11 cellular contexts compared by ENCODE assay signal in the genomic region with DNA sequence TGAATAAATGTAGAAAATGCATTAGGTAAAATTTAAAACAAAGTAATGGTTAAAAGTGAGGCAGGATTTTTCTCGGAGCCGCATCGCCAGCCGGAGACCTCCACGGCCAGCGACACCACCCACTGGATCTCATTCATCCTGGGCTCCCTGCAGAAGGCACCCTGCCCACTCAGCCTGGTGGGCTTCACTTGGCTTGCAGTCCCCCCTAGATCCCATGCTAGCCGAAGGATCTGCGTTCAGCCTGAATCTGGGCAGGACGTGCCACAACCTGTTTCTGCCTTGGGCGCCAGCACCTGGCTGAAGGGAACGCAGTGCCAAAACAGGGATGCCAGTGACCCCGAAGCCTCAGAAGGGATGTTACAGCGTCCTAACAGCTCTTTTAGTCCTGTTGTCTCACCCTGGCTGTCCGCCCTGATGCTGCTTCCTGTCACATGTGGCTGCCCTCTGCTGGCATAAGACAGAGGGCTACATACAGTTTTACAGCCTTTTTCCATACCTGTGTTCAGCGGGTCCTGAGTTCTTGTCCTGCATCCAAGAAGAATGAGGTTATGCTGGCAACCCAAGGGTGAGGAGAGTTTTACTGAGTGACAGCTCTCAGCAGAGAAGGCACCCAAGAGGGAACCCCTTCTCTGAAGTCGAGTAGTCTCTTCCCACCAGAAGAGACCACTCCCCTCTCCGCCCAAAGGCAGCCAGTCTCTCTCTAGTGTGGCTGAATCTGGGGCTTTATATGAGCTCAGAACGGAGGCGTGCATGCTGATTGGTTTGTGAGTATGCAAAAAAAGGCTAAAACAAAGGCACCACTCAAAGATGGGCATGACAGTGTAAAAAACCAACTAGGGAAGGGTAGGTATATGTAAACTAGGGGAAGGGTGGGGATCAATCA.
DNase-seq lines count a peak whose midpoint lies in the region; ATAC-seq, FAIRE-seq and TF ChIP-seq lines count a peak whose summit lies in the region.
"Had no signal": no experiment of that assay in that cellular context is flagged by ENCODE, and none has a peak within 500 bp of the region (broad histone marks: within the 10 kb centered on the region; RNA-seq: fewer than 3 reads in every experiment).

No MANE protein-coding gene starts in this region.

- peak; percentile 29; the same call in 1 of the 2 replicates for TF ChIP-seq RAD21 in GM12878 (IDR thresholded peaks at IDR 0.05; ENCODE audit: insufficient read depth, low read depth, low read length)

- H3K4me3 ChIP-seq in mammary epithelial cell (replicated peaks in 1 of 3; ENCODE audit: insufficient read depth in 1 of 3, low read depth in 2 of 3, low read length in 3 of 3) (no peak overlapping the region), GM12878 (no peak overlapping the region)
- H3K4me3 ChIP-seq: BLaER1, mucosa of descending colon had no signal

- no peaks in the 10 kb centered on the region for H3K36me3 Mint-ChIP-seq in MCF 10A (ENCODE audit: insufficient read depth, unreplicated experiment)
- no peaks in the 10 kb centered on the region for H3K36me3 Mint-ChIP-seq in type B pancreatic cell
- H3K36me3 Mint-ChIP-seq: activated CD8-positive, alpha-beta memory T cell treated with anti-CD3 and anti-CD28 coated beads, Interleukin-2, amount 10 ng/mL, durations not matched to agents 7 days and 5 days had no signal

- H3K36me3 ChIP-seq in mammary epithelial cell (ENCODE audit: insufficient read depth, low read length), result no peaks in the 10 kb centered on the region
- no peaks in the 10 kb centered on the region for H3K36me3 ChIP-seq in GM12878 (ENCODE audit: control insufficient read depth in 2 of 2, insufficient read depth in 2 of 2, low read length in 1 of 2)
- H3K36me3 ChIP-seq: BLaER1 had no signal

- dilution Hi-C loops in mammary epithelial cell (cut with HindIII; ENCODE audit: low sequenced_read_pairs), result no loop called here

- no peaks in the 10 kb centered on the region for H3K27me3 ChIP-seq in mammary epithelial cell (ENCODE audit: insufficient read depth, low read length)
- H3K27me3 ChIP-seq in GM12878 (replicated peaks in 1 of 2; ENCODE audit: control insufficient read depth in 2 of 2, insufficient read depth in 2 of 2, low read length in 1 of 2), result no peaks in the 10 kb centered on the region
- H3K27me3 ChIP-seq: BLaER1 had no signal

- H3K4me1 Mint-ChIP-seq in MCF 10A (ENCODE audit: insufficient read depth, unreplicated experiment) (no peaks in the 10 kb centered on the region), type B pancreatic cell (ENCODE audit: unreplicated experiment) (no peaks in the 10 kb centered on the region)
- H3K4me1 Mint-ChIP-seq: activated CD8-positive, alpha-beta memory T cell treated with anti-CD3 and anti-CD28 coated beads, Interleukin-2, amount 10 ng/mL, durations not matched to agents 7 days and 5 days had no signal

- TF ChIP-seq CTCF in MCF 10A (IDR thresholded peaks at IDR 0.05; ENCODE audit: unreplicated experiment) (peak; percentile 14), mammary epithelial cell (conservative IDR thresholded peaks at IDR 0.05 in 1 of 2, IDR thresholded peaks at IDR 0.05 in 1 of 2; ENCODE audit: extremely low read depth in 1 of 2, insufficient read depth in 1 of 2, low read depth in 1 of 2, low read length in 2 of 2) (no peak), GM12878 (IDR thresholded peaks at IDR 0.05 in 2 of 3, conservative IDR thresholded peaks at IDR 0.05 in 1 of 3; ENCODE audit: control insufficient read depth in 2 of 3, extremely low read depth in 1 of 3, insufficient read depth in 1 of 3, low read depth in 3 of 3, low read length in 3 of 3) (peak in 2 of 3 experiments; percentile 23 to 28; a peak in 3 of 6 replicates), type B pancreatic cell (conservative IDR thresholded peaks at IDR 0.05) (peak; percentile 49), GM20000 (IDR thresholded peaks at IDR 0.05; ENCODE audit: extremely low read depth, missing control alignments) (no peak)

- peak; percentile 41 for DNase-seq in MCF 10A (ENCODE audit: unreplicated experiment)
- DNase-seq in mammary epithelial cell, result no peak
- peak; percentile 9 for DNase-seq in HT-29 (ENCODE audit: low spot score)
- no peak for DNase-seq in GM12878 (ENCODE audit: low read depth, low spot score)
- no peak for DNase-seq in type B pancreatic cell (ENCODE audit: extremely low spot score, unreplicated experiment)
- no peak for DNase-seq in GM20000 (ENCODE audit: low spot score)
- DNase-seq in NOMO-1 treated with dmso at 0.1 percent for 144 hours (lab: John Stamatoyannopoulos, UW; ENCODE audit: unreplicated experiment), result no peak
- DNase-seq in activated T-cell treated with anti-CD3 and anti-CD28 coated beads for 4 hours, result no peak
- DNase-seq: activated CD8-positive, alpha-beta memory T cell treated with anti-CD3 and anti-CD28 coated beads, Interleukin-2, amount 10 ng/mL, durations not matched to agents 7 days and 5 days; mucosa of descending colon had no signal

- CTCF ChIA-PET in MCF 10A (lab: Yijun Ruan, JAX), result interaction anchor here (0.6 to 0.7 kb wide), 2 partner anchors 372 to 549 kb away, joined by 3 read pairs; no protein-coding TSS in a partner anchor
- CTCF ChIA-PET in mammary epithelial cell (lab: Charles Lee; ENCODE audit: low non-redundant PET), result no interaction called here
- CTCF ChIA-PET in GM12878 (lab: Yijun Ruan, JAX), result interaction anchor here (0.6 to 1.2 kb wide), 4 partner anchors 12 to 266 kb away, joined by 3 to 4 read pairs (median 3); no protein-coding TSS in a partner anchor

- TF ChIP-seq POLR2A in GM12878 (IDR thresholded peaks at IDR 0.05; ENCODE audit: low read depth, low read length), result no peak

- H4K20me1 ChIP-seq in mammary epithelial cell (ENCODE audit: insufficient read depth, low read length) (no peaks in the 10 kb centered on the region), GM12878 (ENCODE audit: control insufficient read depth, insufficient read depth) (no peaks in the 10 kb centered on the region)
- H4K20me1 ChIP-seq: BLaER1 had no signal

- H3K9ac ChIP-seq in mammary epithelial cell (ENCODE audit: insufficient read depth, low read length) (no peak overlapping the region), GM12878 (ENCODE audit: control insufficient read depth, insufficient read depth, low read length) (no peak overlapping the region)
- H3K9ac ChIP-seq: BLaER1 had no signal

- H3K9me3 ChIP-seq in mammary epithelial cell (replicated peaks; ENCODE audit: insufficient read depth, low read length) (peaks cover 6% of the 10 kb centered on the region), GM12878 (replicated peaks; ENCODE audit: control insufficient read depth, insufficient read depth, low read length) (no peaks in the 10 kb centered on the region)
- H3K9me3 ChIP-seq: mucosa of descending colon had no signal

- ATAC-seq in GM12878, result peak; percentile 63; the same call in 2 of the 3 replicates
- ATAC-seq: activated CD8-positive, alpha-beta memory T cell treated with anti-CD3 and anti-CD28 coated beads, Interleukin-2, amount 10 ng/mL, durations not matched to agents 7 days and 5 days; mucosa of descending colon had no signal

- H3K27ac Mint-ChIP-seq in MCF 10A (ENCODE audit: low read depth, unreplicated experiment), result no peak overlapping the region
- no peak overlapping the region for H3K27ac Mint-ChIP-seq in type B pancreatic cell
- H3K27ac Mint-ChIP-seq: activated CD8-positive, alpha-beta memory T cell treated with anti-CD3 and anti-CD28 coated beads, Interleukin-2, amount 10 ng/mL, durations not matched to agents 7 days and 5 days had no signal

- TF ChIP-seq EP300 in GM12878 (IDR thresholded peaks at IDR 0.05; ENCODE audit: borderline replicate concordance in 1 of 2, control insufficient read depth in 1 of 2, low read depth in 2 of 2, low read length in 2 of 2), result no peak

- POLR2A ChIA-PET in MCF 10A (lab: Yijun Ruan, JAX) (no interaction called here), GM12878 (lab: Charles Lee) (no interaction called here)

- in situ Hi-C loops in mammary epithelial cell (cut with MboI; ENCODE audit: low sequenced_read_pairs in 2 of 2) (no loop called here), GM12878 (cut with MboI) (no loop called here)

- no peaks in the 10 kb centered on the region for H3K9me3 Mint-ChIP-seq in MCF 10A (ENCODE audit: unreplicated experiment)
- no peaks in the 10 kb centered on the region for H3K9me3 Mint-ChIP-seq in type B pancreatic cell

- WGBS in mammary epithelial cell (ENCODE audit: low coverage, missing lambda C conversion rate), result 16% methylated on average over 16 of the region's 19 CpGs
- 59% methylated on average over 19 of the region's 19 CpGs for WGBS in GM12878 (ENCODE audit: insufficient coverage, insufficient replicate concordance, low lambda C conversion rate, missing lambda C conversion rate)

- SMC1A ChIA-PET in GM12878 (lab: Charles Lee; ENCODE audit: uncharacterized antibody, unreplicated experiment), result interaction anchor here (1.1 kb wide), 1 partner anchor 150 kb away, joined by 3 read pairs; no protein-coding TSS in a partner anchor

- no peak overlapping the region for H3K4me3 Mint-ChIP-seq in MCF 10A (ENCODE audit: unreplicated experiment)
- no peak overlapping the region for H3K4me3 Mint-ChIP-seq in type B pancreatic cell
- H3K4me3 Mint-ChIP-seq: activated CD8-positive, alpha-beta memory T cell treated with anti-CD3 and anti-CD28 coated beads, Interleukin-2, amount 10 ng/mL, durations not matched to agents 7 days and 5 days had no signal

- H3K27ac ChIP-seq in mammary epithelial cell (ENCODE audit: insufficient read depth, low read depth, low read length), result no peak overlapping the region
- H3K27ac ChIP-seq in GM12878 (ENCODE audit: control insufficient read depth, insufficient read depth), result no peak overlapping the region
- H3K27ac ChIP-seq: BLaER1 had no signal

- H2AFZ ChIP-seq in mammary epithelial cell (ENCODE audit: low read depth, low read length) (no peak overlapping the region), GM12878 (ENCODE audit: control insufficient read depth, low read depth, low read length) (no peak overlapping the region)

- no peak overlapping the region for H3K4me2 ChIP-seq in mammary epithelial cell (ENCODE audit: insufficient read depth, low read depth, low read length)
- H3K4me2 ChIP-seq in GM12878 (ENCODE audit: control insufficient read depth, insufficient read depth), result no peak overlapping the region
- H3K4me2 ChIP-seq: BLaER1 had no signal

- H3K79me2 ChIP-seq in mammary epithelial cell (ENCODE audit: insufficient read depth, low read length) (no peaks in the 10 kb centered on the region), GM12878 (ENCODE audit: control insufficient read depth, insufficient read depth, low read length) (no peaks in the 10 kb centered on the region)

- H3K4me1 ChIP-seq in mammary epithelial cell (ENCODE audit: insufficient read depth, low read length) (no peaks in the 10 kb centered on the region), GM12878 (ENCODE audit: control insufficient read depth, insufficient read depth, low read length) (no peaks in the 10 kb centered on the region)
- H3K4me1 ChIP-seq: BLaER1 had no signal

- RAD21 ChIA-PET in GM12878 (lab: Charles Lee; ENCODE audit: unreplicated experiment), result interaction anchor here (1.3 to 1.4 kb wide), 2 partner anchors 237 to 294 kb away, joined by 3 read pairs; no protein-coding TSS in a partner anchor

- intact Hi-C loops in MCF 10A (cut with micrococcal nuclease) (loop anchor here (2.0 kb wide), 1 partner anchor 738 kb away; no protein-coding TSS in a partner anchor), mammary epithelial cell (cut with micrococcal nuclease) (no loop called here), GM12878 (cut with micrococcal nuclease; ENCODE audit: unreplicated experiment) (no loop called here)

- no TSS peak for BruUV-seq in MCF 10A (replicated peaks; lab: Mats Ljungman, UMichigan)
- BruUV-seq in mammary epithelial cell (replicated peaks; lab: Mats Ljungman, UMichigan), result no TSS peak
- no TSS peak for BruUV-seq in GM12878 (replicated peaks; lab: Mats Ljungman, UMichigan)

- no peak for FAIRE-seq in GM12878 (lab: Jason Lieb, UNC)

- H3K27me3 Mint-ChIP-seq in MCF 10A (ENCODE audit: insufficient read depth, unreplicated experiment) (no peaks in the 10 kb centered on the region), type B pancreatic cell (no peaks in the 10 kb centered on the region)

Comparison
In these comparisons a context has a peak if more than half of its experiments do, and no peak if none do; other contexts are left out.
1. DNase-seq: peak in MCF 10A (single experiment) and HT-29 (single experiment); none in mammary epithelial cell (single experiment), GM12878 (single experiment), type B pancreatic cell (single experiment), GM20000 (single experiment), NOMO-1 treated with dmso at 0.1 percent for 144 hours (single experiment) and activated T-cell treated with anti-CD3 and anti-CD28 coated beads for 4 hours (single experiment).
2. CTCF ChIP-seq: peak in MCF 10A (single experiment), GM12878 (2 of 3) and type B pancreatic cell (single experiment); none in mammary epithelial cell (0 of 2) and GM20000 (single experiment).